Comparison of ENCODE assay signal across 2 cellular contexts in genomic region chr4:169032194-169032593, GRCh38.
A peak's percentile ranks its signal among the peaks of the same experiment; 100 is the strongest.
TF ChIP-seq lines count a peak whose summit lies in the region.

No MANE protein-coding gene starts in this region.

TF ChIP-seq in HEK293, 187 proteins besides CTCF, POLR2A, EP300 and RAD21 (continued from another document):
- no peak for TF ChIP-seq SALL2 (tag by site-specific recombination; IDR thresholded peaks at IDR 0.05; ENCODE audit: borderline replicate concordance)
- TF ChIP-seq ZNF558 (tag by site-specific recombination; IDR thresholded peaks at IDR 0.05), result no peak
- no peak for TF ChIP-seq WT1 (tag by site-specific recombination; IDR thresholded peaks at IDR 0.05)
TF ChIP-seq in HEK293: peak in this region for 3.

TF ChIP-seq in K562, 482 proteins besides CTCF, POLR2A, EP300 and RAD21 (continued from another document):
- TF ChIP-seq HDAC8 (tag; IDR thresholded peaks at IDR 0.05), result no peak
- TF ChIP-seq, protein P1, sequence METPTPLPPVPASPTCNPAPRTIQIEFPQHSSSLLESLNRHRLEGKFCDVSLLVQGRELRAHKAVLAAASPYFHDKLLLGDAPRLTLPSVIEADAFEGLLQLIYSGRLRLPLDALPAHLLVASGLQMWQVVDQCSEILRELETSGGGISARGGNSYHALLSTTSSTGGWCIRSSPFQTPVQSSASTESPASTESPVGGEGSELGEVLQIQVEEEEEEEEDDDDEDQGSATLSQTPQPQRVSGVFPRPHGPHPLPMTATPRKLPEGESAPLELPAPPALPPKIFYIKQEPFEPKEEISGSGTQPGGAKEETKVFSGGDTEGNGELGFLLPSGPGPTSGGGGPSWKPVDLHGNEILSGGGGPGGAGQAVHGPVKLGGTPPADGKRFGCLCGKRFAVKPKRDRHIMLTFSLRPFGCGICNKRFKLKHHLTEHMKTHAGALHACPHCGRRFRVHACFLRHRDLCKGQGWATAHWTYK (CRISPR knock-in tag; IDR thresholded peaks at IDR 0.05), result no peak
- no peak for TF ChIP-seq CREBBP (IDR thresholded peaks at IDR 0.05; ENCODE audit: low read depth, low read length)
- TF ChIP-seq, protein P2, sequence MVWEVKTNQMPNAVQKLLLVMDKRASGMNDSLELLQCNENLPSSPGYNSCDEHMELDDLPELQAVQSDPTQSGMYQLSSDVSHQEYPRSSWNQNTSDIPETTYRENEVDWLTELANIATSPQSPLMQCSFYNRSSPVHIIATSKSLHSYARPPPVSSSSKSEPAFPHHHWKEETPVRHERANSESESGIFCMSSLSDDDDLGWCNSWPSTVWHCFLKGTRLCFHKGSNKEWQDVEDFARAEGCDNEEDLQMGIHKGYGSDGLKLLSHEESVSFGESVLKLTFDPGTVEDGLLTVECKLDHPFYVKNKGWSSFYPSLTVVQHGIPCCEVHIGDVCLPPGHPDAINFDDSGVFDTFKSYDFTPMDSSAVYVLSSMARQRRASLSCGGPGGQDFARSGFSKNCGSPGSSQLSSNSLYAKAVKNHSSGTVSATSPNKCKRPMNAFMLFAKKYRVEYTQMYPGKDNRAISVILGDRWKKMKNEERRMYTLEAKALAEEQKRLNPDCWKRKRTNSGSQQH (CRISPR knock-in tag; IDR thresholded peaks at IDR 0.05), result peak; percentile 84; the same call in 1 of the 2 replicates
- TF ChIP-seq, protein P3, sequence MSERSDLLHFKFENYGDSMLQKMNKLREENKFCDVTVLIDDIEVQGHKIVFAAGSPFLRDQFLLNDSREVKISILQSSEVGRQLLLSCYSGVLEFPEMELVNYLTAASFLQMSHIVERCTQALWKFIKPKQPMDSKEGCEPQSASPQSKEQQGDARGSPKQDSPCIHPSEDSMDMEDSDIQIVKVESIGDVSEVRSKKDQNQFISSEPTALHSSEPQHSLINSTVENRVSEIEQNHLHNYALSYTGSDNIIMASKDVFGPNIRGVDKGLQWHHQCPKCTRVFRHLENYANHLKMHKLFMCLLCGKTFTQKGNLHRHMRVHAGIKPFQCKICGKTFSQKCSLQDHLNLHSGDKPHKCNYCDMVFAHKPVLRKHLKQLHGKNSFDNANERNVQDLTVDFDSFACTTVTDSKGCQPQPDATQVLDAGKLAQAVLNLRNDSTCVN (CRISPR knock-in tag; IDR thresholded peaks at IDR 0.05), result peak; percentile 85; the same call in 1 of the 2 replicates
- TF ChIP-seq NKRF (IDR thresholded peaks at IDR 0.05; ENCODE audit: borderline replicate concordance), result peak; percentile 23; the same call in 1 of the 2 replicates
- peak; percentile 61; the same call in 1 of the 2 replicates for TF ChIP-seq MCM3 (IDR thresholded peaks at IDR 0.05)
- no peak for TF ChIP-seq CEBPG (CRISPR knock-in tag; IDR thresholded peaks at IDR 0.05)
- no peak for TF ChIP-seq CEBPG (tag; conservative IDR thresholded peaks at IDR 0.05 in 1 of 2, IDR thresholded peaks at IDR 0.05 in 1 of 2)
- no peak for TF ChIP-seq ZNF444 (CRISPR knock-in tag; IDR thresholded peaks at IDR 0.05)
- TF ChIP-seq STAT5A (IDR thresholded peaks at IDR 0.05; ENCODE audit: borderline replicate concordance, low read length), result no peak
- TF ChIP-seq THRB (CRISPR knock-in tag; conservative IDR thresholded peaks at IDR 0.05), result 0 out of 2 replicates have a peak, but pooled peaks have one; percentile 48
TF ChIP-seq in K562: peak in this region for 6.
